Comparison of ENCODE assay signal across 19 cellular contexts in the genomic region with DNA sequence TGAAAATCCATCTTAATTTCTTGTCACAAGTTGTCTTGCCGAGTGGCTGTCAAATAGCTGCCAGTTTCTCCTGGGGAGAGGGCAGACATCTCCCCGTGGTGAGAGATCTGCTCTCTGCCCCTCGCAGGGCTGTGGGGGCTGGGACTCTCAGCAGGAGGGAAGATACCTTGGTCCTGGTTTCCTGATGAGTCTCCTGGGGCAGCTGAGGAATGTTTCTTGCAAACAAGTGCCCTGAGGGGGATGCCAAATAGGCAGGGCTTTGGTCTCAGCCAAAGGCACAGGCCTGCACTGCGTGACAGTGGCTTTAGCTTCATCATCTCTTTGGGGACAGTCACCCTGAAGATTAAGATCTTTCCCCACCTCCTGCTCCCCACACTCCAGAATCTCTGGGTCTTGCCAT. TPM values are rescaled to one million over a fixed set of nuclear protein-coding genes. Genes with fewer than 3 reads are reported as not detected.
DNase-seq lines count a peak whose midpoint lies in the region; ATAC-seq and TF ChIP-seq lines count a peak whose summit lies in the region.
"Had no signal": no experiment of that assay in that cellular context is flagged by ENCODE, and none has a peak within 500 bp of the region (broad histone marks: within the 10 kb centered on the region; RNA-seq: fewer than 3 reads in every experiment).

No MANE protein-coding gene starts in this region.

- H3K79me2 ChIP-seq in OCI-LY7 (ENCODE audit: insufficient read depth, low read depth, low read length): no peaks in the 10 kb centered on the region

- CTCF ChIA-PET in A673 (lab: Charles Lee) (no interaction called here), HEK293 (lab: Yijun Ruan, JAX) (no interaction called here), OCI-LY7 (lab: Charles Lee; ENCODE audit: unreplicated experiment) (no interaction called here)

- H3K4me3 Mint-ChIP-seq in natural killer cell: peak overlapping the region; percentile 3

- peaks cover 66% of the 10 kb centered on the region for H3K4me1 ChIP-seq in A673 (ENCODE audit: insufficient read depth, low read length, poor library complexity, severe bottlenecking)
- H3K4me1 ChIP-seq in HEK293 (ENCODE audit: control insufficient read depth, insufficient read depth, low read length): no peaks in the 10 kb centered on the region
- no peaks in the 10 kb centered on the region for H3K4me1 ChIP-seq in OCI-LY7 (ENCODE audit: insufficient read depth, low read length, poor library complexity, severe bottlenecking)
- H3K4me1 ChIP-seq: HAP-1 had no signal

- H3K27ac ChIP-seq in A673 (ENCODE audit: low read depth, low read length, poor library complexity, severe bottlenecking) (peak overlapping the region; percentile 64), HEK293 (ENCODE audit: extremely low read depth, low read depth, low read length) (no peak overlapping the region), caudate nucleus (ENCODE audit: low read depth, low read length) (peak overlapping the region; percentile 39), OCI-LY7 (ENCODE audit: low read depth, low read length, poor library complexity, severe bottlenecking) (no peak overlapping the region)

- no peaks in the 10 kb centered on the region for H3K9me2 ChIP-seq in OCI-LY7 (ENCODE audit: insufficient read depth, low read length)
- H3K9me2 ChIP-seq: SK-N-SH had no signal

- peak overlapping the region in 1 of 2 donors; percentile 63 for H3K27ac Mint-ChIP-seq in natural killer cell

- H3K36me3 ChIP-seq in A673 (ENCODE audit: insufficient read depth, low read length, poor library complexity, severe bottlenecking): peaks cover 24% of the 10 kb centered on the region
- H3K36me3 ChIP-seq in HEK293 (ENCODE audit: control insufficient read depth in 2 of 2, insufficient read depth in 1 of 2, low read length in 2 of 2): no peaks in the 10 kb centered on the region
- H3K36me3 ChIP-seq in OCI-LY7 (ENCODE audit: insufficient read depth, low read length): no peaks in the 10 kb centered on the region
- H3K36me3 ChIP-seq: HAP-1 had no signal

- H3K36me3 Mint-ChIP-seq in natural killer cell: no peaks in the 10 kb centered on the region

- intact Hi-C loops in A673 (cut with micrococcal nuclease; ENCODE audit: unreplicated experiment) (no loop called here), natural killer cell (cut with micrococcal nuclease) (no loop called here), OCI-LY7 (cut with micrococcal nuclease; ENCODE audit: unreplicated experiment) (no loop called here)

- no peak overlapping the region for H3K4me2 ChIP-seq in OCI-LY7 (ENCODE audit: low read length)
- H3K4me2 ChIP-seq: SK-N-SH had no signal

- no peaks in the 10 kb centered on the region for H3K9me3 ChIP-seq in A673 (ENCODE audit: low read depth, low read length, poor library complexity, severe bottlenecking)
- H3K9me3 ChIP-seq in HEK293 (ENCODE audit: control insufficient read depth, insufficient read depth, low read depth, low read length): no peaks in the 10 kb centered on the region
- no peaks in the 10 kb centered on the region for H3K9me3 ChIP-seq in OCI-LY7 (ENCODE audit: low read length)
- H3K9me3 ChIP-seq: HAP-1, SK-N-SH had no signal

- no peak for TF ChIP-seq CTCF in A673 (conservative IDR thresholded peaks at IDR 0.05; ENCODE audit: low read depth, low read length)
- no peak for TF ChIP-seq CTCF in HEK293 (tag by site-specific recombination; IDR thresholded peaks at IDR 0.05)
- no peak for TF ChIP-seq CTCF in natural killer cell (IDR thresholded peaks at IDR 0.05)
- no peak for TF ChIP-seq CTCF in OCI-LY7 (conservative IDR thresholded peaks at IDR 0.05; ENCODE audit: low read length)

- H3K27me3 Mint-ChIP-seq in natural killer cell (ENCODE audit: low read depth in 2 of 2): peaks cover 0 to 5% of the 10 kb centered on the region in 2 donors

- H3K4me3 ChIP-seq in A673 (ENCODE audit: low read depth, low read length, poor library complexity, severe bottlenecking) (no peak overlapping the region), HEK293 (ENCODE audit: low read depth, low read length) (no peak overlapping the region), OCI-LY7 (ENCODE audit: low read depth, low read length, poor library complexity, severe bottlenecking) (no peak overlapping the region)
- H3K4me3 ChIP-seq: HAP-1 had no signal

- ATAC-seq in natural killer cell (no peak), GM19351 (IDR thresholded peaks at IDR 0.05; ENCODE audit: unreplicated experiment) (no peak), HG03521 (IDR thresholded peaks at IDR 0.05; ENCODE audit: unreplicated experiment) (no peak), GM19455 (IDR thresholded peaks at IDR 0.05; ENCODE audit: unreplicated experiment) (no peak)

- POLR2A ChIA-PET in A673 (lab: Charles Lee; ENCODE audit: low non-redundant PET) (no interaction called here), HEK293 (lab: Yijun Ruan, JAX) (no interaction called here), OCI-LY7 (lab: Charles Lee) (no interaction called here)

- H2AFZ ChIP-seq in OCI-LY7 (ENCODE audit: low read length): no peak overlapping the region

- peaks cover 31 to 40% of the 10 kb centered on the region in 2 donors for H3K4me1 Mint-ChIP-seq in natural killer cell

- H3K9me3 Mint-ChIP-seq in natural killer cell: no peaks in the 10 kb centered on the region

- BruUV-seq in A673 (replicated peaks; lab: Mats Ljungman, UMichigan) (no TSS peak), OCI-LY7 (replicated peaks; lab: Mats Ljungman, UMichigan) (no TSS peak)

- H3K27me3 ChIP-seq in A673 (replicated peaks; ENCODE audit: insufficient read depth, low read depth, low read length, poor library complexity): no peaks in the 10 kb centered on the region

- peak; percentile 64 for DNase-seq in A673 (ENCODE audit: low spot score)
- DNase-seq in caudate nucleus (lab: John Stamatoyannopoulos, UW): no peak
- DNase-seq in natural killer cell: no peak
- DNase-seq in OCI-LY7 (ENCODE audit: low spot score): no peak
- DNase-seq: Kasumi-1, MM.1S, NCI-H1092, NCI-H1436 treated with DMSO at 0.1 percent for 48 hours, NCI-H2029 treated with DMSO at 0.1 percent for 48 hours, SHP77, SK-N-SH had no signal

- no peaks in the 10 kb centered on the region for H4K20me1 ChIP-seq in OCI-LY7 (ENCODE audit: insufficient read depth, low read length)

TF ChIP-seq in HEK293, 187 proteins besides CTCF, POLR2A, EP300 and RAD21:
- TF ChIP-seq ZNF221 (tag by site-specific recombination; IDR thresholded peaks at IDR 0.05; ENCODE audit: borderline replicate concordance): no peak
- no peak for TF ChIP-seq ZBTB21 (tag by site-specific recombination; IDR thresholded peaks at IDR 0.05)
- TF ChIP-seq ZBTB17 (tag by site-specific recombination; IDR thresholded peaks at IDR 0.05): no peak
- peak; percentile 88 for TF ChIP-seq ZIC2 (tag by site-specific recombination; IDR thresholded peaks at IDR 0.05)
- no peak for TF ChIP-seq ZNF274 (IDR thresholded peaks at IDR 0.05; ENCODE audit: low read length)
- TF ChIP-seq ZNF274 (tag by site-specific recombination; IDR thresholded peaks at IDR 0.05; ENCODE audit: borderline replicate concordance): no peak
- peak; percentile 73 for TF ChIP-seq GLIS1 (tag by site-specific recombination; IDR thresholded peaks at IDR 0.05)
- no peak for TF ChIP-seq ZNF335 (tag by site-specific recombination; conservative IDR thresholded peaks at IDR 0.05)
- TF ChIP-seq SCRT2 (tag by site-specific recombination; IDR thresholded peaks at IDR 0.05): no peak
- TF ChIP-seq ZFHX2 (tag by site-specific recombination; conservative IDR thresholded peaks at IDR 0.05): no peak
- no peak for TF ChIP-seq ZBTB20 (tag by site-specific recombination; IDR thresholded peaks at IDR 0.05)
- no peak for TF ChIP-seq ZNF747 (tag by site-specific recombination; IDR thresholded peaks at IDR 0.05)
- TF ChIP-seq ZNF792 (tag by site-specific recombination; IDR thresholded peaks at IDR 0.05): no peak
- no peak for TF ChIP-seq ZNF423 (tag by site-specific recombination; IDR thresholded peaks at IDR 0.05)
TF ChIP-seq in HEK293: peak in this region for 2.

RNA-seq across cellular contexts. Expression of a gene that starts 40.9 kb away (rescaled TPM):
- total RNA-seq in A673 (2021): 66.0 and 71.9 TPM in 2 replicates
- total RNA-seq in natural killer cell: under 1 TPM in 1 of 3 donors, not detected in 2; 0.13 TPM
- total RNA-seq in OCI-LY7 (2014; rRNA removed; shearing (Covaris generic)): not detected in 2 replicates
- not detected in 2 replicates for total RNA-seq in OCI-LY7 (2022)
- total RNA-seq: A172, G401, NCI-H460 had no signal

Comparison
In these comparisons a context has a peak if more than half of its experiments do, and no peak if none do; other contexts are left out.
1. H3K27ac ChIP-seq: peak in A673 (single experiment) and caudate nucleus (single experiment); none in HEK293 (single experiment) and OCI-LY7 (single experiment).
2. RNA of a gene that starts 40.9 kb away (total RNA-seq): 66.0 to 71.9 TPM in A673; 0.13 TPM in natural killer cell and not detected in OCI-LY7; every median in the first group is over 10 times any median in the second.